ENCODE assay signal across 28 cellular contexts in genomic region chr9:1198085-1198484, GRCh38.
DNase-seq lines count a peak whose midpoint lies in the region; ATAC-seq, FAIRE-seq and TF ChIP-seq lines count a peak whose summit lies in the region.
"Had no signal": no experiment of that assay in that cellular context is flagged by ENCODE, and none has a peak within 500 bp of the region (broad histone marks: within the 10 kb centered on the region; RNA-seq: fewer than 3 reads in every experiment).

No MANE protein-coding gene starts in this region.

- DNase-seq in LHCN-M2 (ENCODE audit: low read depth), result peak; percentile 26
- peak; percentile 91 for DNase-seq in epithelial cell of esophagus (ENCODE audit: low read depth)
- DNase-seq in kidney glomerular epithelial cell (lab: John Stamatoyannopoulos, UW), result peak; percentile 28
- no peak for DNase-seq in type B pancreatic cell (ENCODE audit: extremely low spot score, unreplicated experiment)
- DNase-seq in small intestine, result no peak
- DNase-seq in HUDEP-2 (lab: John Stamatoyannopoulos, UW; ENCODE audit: unreplicated experiment in 76 of 76), result no peak
- DNase-seq: activated CD4-positive, alpha-beta T cell treated with anti-CD3 and anti-CD28 coated beads for 48 hours; activated naive CD4-positive, alpha-beta T cell treated with Interleukin-2 at 50 U/mL for 16 hours; activated T-cell treated with anti-CD3 and anti-CD28 coated beads, Interleukin-2, amount 50 U/mL, for 24 hours; CD4-positive, CD25-positive, alpha-beta regulatory T cell; cortex of kidney; DMS 273 treated with DMSO at 0.1 percent for 48 hours; endodermal cell; heart right ventricle; KG1; left lung; naive thymus-derived CD8-positive, alpha-beta T cell; NCI-H1694; NCI-H510A treated with DMSO at 0.1 percent for 48 hours; NK-92 treated with Interleukin-12 subunit alpha and Interleukin-12 subunit beta, amount 100 ng/mL, for 24 hours; occipital lobe; retina; spleen; stimulated activated CD4-positive, alpha-beta T cell treated with anti-CD3 and anti-CD28 coated beads, Interleukin-2, amount 100 ng/mL, for 48 hours had no signal

- no peaks in the 10 kb centered on the region for H3K36me3 Mint-ChIP-seq in type B pancreatic cell
- H3K36me3 Mint-ChIP-seq: CD4-positive, CD25-positive, alpha-beta regulatory T cell; stimulated activated effector memory CD8-positive, alpha-beta T cell treated with anti-CD3 and anti-CD28 coated beads, Interleukin-12 subunit alpha, Interleukin-12 subunit beta, amount 100 ng/mL, for 72 hours had no signal

- peaks cover 7% of the 10 kb centered on the region for H3K4me1 Mint-ChIP-seq in type B pancreatic cell (ENCODE audit: unreplicated experiment)
- H3K4me1 Mint-ChIP-seq: CD4-positive, CD25-positive, alpha-beta regulatory T cell; stimulated activated effector memory CD8-positive, alpha-beta T cell treated with anti-CD3 and anti-CD28 coated beads, Interleukin-12 subunit alpha, Interleukin-12 subunit beta, amount 100 ng/mL, for 72 hours had no signal

- no peak for ATAC-seq in HG03342 (IDR thresholded peaks at IDR 0.05; ENCODE audit: unreplicated experiment)
- ATAC-seq: heart right ventricle; left lung; naive thymus-derived CD8-positive, alpha-beta T cell; stimulated activated effector memory CD8-positive, alpha-beta T cell treated with anti-CD3 and anti-CD28 coated beads, Interleukin-12 subunit alpha, Interleukin-12 subunit beta, amount 100 ng/mL, for 72 hours had no signal

- no peaks in the 10 kb centered on the region for H3K27me3 ChIP-seq in small intestine (ENCODE audit: control insufficient read depth in 2 of 2, insufficient read depth in 2 of 2, low read length in 2 of 2)
- H3K27me3 ChIP-seq: heart right ventricle, left lung, spleen, suprapubic skin had no signal

- no peak for FAIRE-seq in small intestine (lab: Jason Lieb, UNC)

- peak overlapping the region; percentile 52 for H3K27ac Mint-ChIP-seq in type B pancreatic cell
- H3K27ac Mint-ChIP-seq: activated T-cell treated with anti-CD3 and anti-CD28 coated beads, Interleukin-2, amount 50 U/mL, for 24 hours; CD4-positive, CD25-positive, alpha-beta regulatory T cell; endodermal cell; naive thymus-derived CD8-positive, alpha-beta T cell; stimulated activated effector memory CD8-positive, alpha-beta T cell treated with anti-CD3 and anti-CD28 coated beads, Interleukin-12 subunit alpha, Interleukin-12 subunit beta, amount 100 ng/mL, for 72 hours; T-helper 1 cell treated with Interleukin-12 subunit alpha and Interleukin-12 subunit beta and Interleukin-4 antibody, amounts not matched to agents 30 μg/mL and 1 μg/mL, for 36 hours had no signal

- H3K9me3 Mint-ChIP-seq in type B pancreatic cell, result peaks cover 6% of the 10 kb centered on the region
- H3K9me3 Mint-ChIP-seq: activated T-cell treated with anti-CD3 and anti-CD28 coated beads, Interleukin-2, amount 50 U/mL, for 24 hours; T-helper 1 cell treated with Interleukin-12 subunit alpha and Interleukin-12 subunit beta and Interleukin-4 antibody, amounts not matched to agents 30 μg/mL and 1 μg/mL, for 36 hours had no signal

- no peak overlapping the region for H3K27ac ChIP-seq in small intestine (ENCODE audit: low read depth in 1 of 2, low read length in 1 of 2)
- H3K27ac ChIP-seq: heart right ventricle, left lung, spleen, suprapubic skin had no signal

- H3K4me3 Mint-ChIP-seq in type B pancreatic cell, result no peak overlapping the region
- H3K4me3 Mint-ChIP-seq: activated T-cell treated with anti-CD3 and anti-CD28 coated beads, Interleukin-2, amount 50 U/mL, for 24 hours; CD4-positive, CD25-positive, alpha-beta regulatory T cell; endodermal cell; naive thymus-derived CD8-positive, alpha-beta T cell; stimulated activated effector memory CD8-positive, alpha-beta T cell treated with anti-CD3 and anti-CD28 coated beads, Interleukin-12 subunit alpha, Interleukin-12 subunit beta, amount 100 ng/mL, for 72 hours; T-helper 1 cell treated with Interleukin-12 subunit alpha and Interleukin-12 subunit beta and Interleukin-4 antibody, amounts not matched to agents 30 μg/mL and 1 μg/mL, for 36 hours had no signal

- no peak overlapping the region for H3K4me3 ChIP-seq in epithelial cell of esophagus (ENCODE audit: low read length)
- H3K4me3 ChIP-seq in small intestine (ENCODE audit: low read depth in 1 of 2, low read length in 2 of 2), result no peak overlapping the region
- H3K4me3 ChIP-seq: heart right ventricle, left lung, spleen, suprapubic skin had no signal

- TF ChIP-seq CTCF in epithelial cell of esophagus (IDR thresholded peaks at IDR 0.05; ENCODE audit: insufficient read depth, low read depth, low read length, missing control alignments), result no peak
- no peak for TF ChIP-seq CTCF in type B pancreatic cell (conservative IDR thresholded peaks at IDR 0.05)

- WGBS in small intestine, 3 donors, result 27 to 80% (median 60%) methylated on average over 1 of the region's 1 CpG

- H3K9me3 ChIP-seq in small intestine (ENCODE audit: control insufficient read depth, low read depth), result no peaks in the 10 kb centered on the region
- H3K9me3 ChIP-seq: heart right ventricle, left lung, spleen, suprapubic skin had no signal

- no peaks in the 10 kb centered on the region for H3K4me1 ChIP-seq in small intestine (ENCODE audit: control insufficient read depth in 2 of 2, insufficient read depth in 1 of 2, low read depth in 1 of 2, low read length in 1 of 2)
- H3K4me1 ChIP-seq: spleen, suprapubic skin had no signal

- H3K27me3 Mint-ChIP-seq in type B pancreatic cell, result no peaks in the 10 kb centered on the region
- H3K27me3 Mint-ChIP-seq: activated T-cell treated with anti-CD3 and anti-CD28 coated beads, Interleukin-2, amount 50 U/mL, for 24 hours; CD4-positive, CD25-positive, alpha-beta regulatory T cell had no signal

- no peaks in the 10 kb centered on the region for H3K36me3 ChIP-seq in small intestine (ENCODE audit: control insufficient read depth in 2 of 2, insufficient read depth in 2 of 2, low read length in 2 of 2)
- H3K36me3 ChIP-seq: heart right ventricle, left lung, spleen, suprapubic skin had no signal

Comparison
In these comparisons a context has a peak if more than half of its experiments do, and no peak if none do; other contexts are left out.
1. DNase-seq: peak in LHCN-M2 (single experiment), epithelial cell of esophagus (single experiment) and kidney glomerular epithelial cell (single experiment); none in type B pancreatic cell (single experiment), small intestine (single experiment) and HUDEP-2 (0 of 76).